In the genomic region with DNA sequence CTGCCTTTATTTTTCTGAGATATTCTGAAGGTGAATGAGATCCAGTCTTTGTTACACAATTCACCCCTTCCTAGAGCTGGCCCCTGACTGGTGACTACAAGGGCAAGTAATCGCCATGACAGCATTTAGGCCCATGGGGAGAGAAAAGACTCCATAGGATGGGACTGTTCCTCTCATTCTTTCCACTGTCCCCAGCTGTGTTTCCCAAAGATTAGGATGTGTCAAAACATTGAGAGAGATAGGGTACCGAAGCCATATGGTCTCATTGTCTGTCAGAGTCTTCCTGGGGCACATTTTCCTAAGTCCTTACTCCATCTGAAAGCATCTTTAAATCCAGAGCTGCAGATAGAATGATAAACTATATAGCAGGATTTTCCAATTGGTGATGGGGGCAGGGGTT, we compare ENCODE assay signal across 29 cellular contexts.
"Had no signal": no experiment of that assay in that cellular context is flagged by ENCODE, and none has a peak within 500 bp of the region (broad histone marks: within the 10 kb centered on the region; RNA-seq: fewer than 3 reads in every experiment).

No MANE protein-coding gene starts in this region.

- DNase-seq: Karpas-422, MM.1S, MV-4-11, NCI-H1092, NCI-H1105, NCI-H1417 treated with DMSO at 0.1 percent for 48 hours, NCI-H1436 treated with DMSO at 0.1 percent for 48 hours, NCI-H1694 treated with DMSO at 0.1 percent for 48 hours, NCI-H187 treated with DMSO at 0.1 percent for 48 hours, NCI-H2029, NCI-H2081, NCI-H2171 treated with DMSO at 0.1 percent for 48 hours, NCI-H2227 treated with DMSO at 0.1 percent for 48 hours, NCI-H345, NCI-H446, NCI-H510A treated with DMSO at 0.1 percent for 48 hours, NCI-H526, NCI-H69, NCI-H748 treated with DMSO at 0.1 percent for 48 hours, PC-9, SHP77, SIG-M5, SJCRH30, T-cell had no signal

- ATAC-seq: Panc1, Right ventricle myocardium inferior, T-cell had no signal

- H3K27ac ChIP-seq: KMS-11, PC-9, RWPE1, SJCRH30, SK-N-MC had no signal

- H3K4me2 ChIP-seq: KMS-11, PC-9 had no signal

- H3K4me3 ChIP-seq: PC-9, SJCRH30, SK-N-MC had no signal

- H3K27me3 Mint-ChIP-seq: T-cell had no signal

- H3K4me3 Mint-ChIP-seq: T-cell had no signal

- H3K9ac ChIP-seq: KMS-11 had no signal

- H3K9me3 Mint-ChIP-seq: T-cell had no signal

- H3K36me3 ChIP-seq: SJCRH30 had no signal

- H3K27ac Mint-ChIP-seq: T-cell had no signal

- H3K36me3 Mint-ChIP-seq: T-cell had no signal

- H3K4me1 ChIP-seq: SJCRH30 had no signal

- H2AFZ ChIP-seq: PC-9 had no signal
